In the genomic region with DNA sequence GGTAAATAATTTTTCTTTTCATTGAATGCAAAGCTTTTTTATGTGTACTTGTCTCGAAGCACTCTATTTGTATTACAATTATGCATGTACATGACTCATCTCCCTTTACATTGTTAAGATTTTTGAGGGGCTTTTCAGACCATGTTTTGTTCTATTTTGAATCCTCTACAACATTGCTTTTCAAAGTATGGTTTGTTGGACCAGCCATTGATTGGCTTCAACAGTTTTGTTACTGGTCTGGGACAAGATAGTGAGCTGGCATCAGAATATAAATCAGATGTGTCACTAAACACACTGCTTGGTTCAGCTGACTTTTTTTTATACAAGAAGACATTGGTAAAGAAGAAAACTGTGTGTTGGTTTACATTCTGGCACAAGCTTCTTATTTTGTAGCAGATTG, we compare ENCODE assay signal across 26 cellular contexts.
DNase-seq lines count a peak whose midpoint lies in the region; ATAC-seq, FAIRE-seq and TF ChIP-seq lines count a peak whose summit lies in the region.
"Had no signal": no experiment of that assay in that cellular context is flagged by ENCODE, and none has a peak within 500 bp of the region (broad histone marks: within the 10 kb centered on the region; RNA-seq: fewer than 3 reads in every experiment).

No MANE protein-coding gene starts in this region.

- H3K27ac Mint-ChIP-seq in astrocyte (ENCODE audit: unreplicated experiment), result no peak overlapping the region
- H3K27ac Mint-ChIP-seq: CD4-positive, CD25-positive, alpha-beta regulatory T cell; nephron; stimulated activated memory B cell treated with anti-CD40 and anti-IgM and Interleukin-4, amounts not matched to agents 10 μg/mL and 1 μg/mL and 100 μg/mL, for 72 hours; T-helper 1 cell treated with Interleukin-12 subunit alpha and Interleukin-12 subunit beta and Interleukin-4 antibody, amounts not matched to agents 30 μg/mL and 1 μg/mL, for 36 hours had no signal

- no peaks in the 10 kb centered on the region for H3K27me3 ChIP-seq in AG04450 (ENCODE audit: control insufficient read depth, insufficient read depth, low read length)
- H3K27me3 ChIP-seq in HUES6 (ENCODE audit: control insufficient read depth, insufficient read depth, low read length), result no peaks in the 10 kb centered on the region
- H3K27me3 ChIP-seq in astrocyte (ENCODE audit: insufficient read depth, low read length), result no peaks in the 10 kb centered on the region
- H3K27me3 ChIP-seq in heart right ventricle, result no peaks in the 10 kb centered on the region
- H3K27me3 ChIP-seq: vagina had no signal

- no peaks in the 10 kb centered on the region for H3K9me3 Mint-ChIP-seq in astrocyte (ENCODE audit: unreplicated experiment)
- H3K9me3 Mint-ChIP-seq: CD4-positive, CD25-positive, alpha-beta regulatory T cell; nephron; stimulated activated memory B cell treated with anti-CD40 and anti-IgM and Interleukin-4, amounts not matched to agents 10 μg/mL and 1 μg/mL and 100 μg/mL, for 72 hours; T-helper 1 cell treated with Interleukin-12 subunit alpha and Interleukin-12 subunit beta and Interleukin-4 antibody, amounts not matched to agents 30 μg/mL and 1 μg/mL, for 36 hours had no signal

- DNase-seq in AG04450 (ENCODE audit: low read depth, low spot score) (peak; percentile 4), astrocyte (ENCODE audit: low read depth) (peak; percentile 57), lung microvascular endothelial cell (ENCODE audit: low read depth in 2 of 2) (peak; percentile 23 to 54), Right ventricle myocardium inferior (ENCODE audit: missing footprints) (no peak), heart right ventricle (no peak)
- DNase-seq in effector CD4-positive, alpha-beta T cell, result no peak
- DNase-seq: activated CD4-positive, alpha-beta T cell treated with anti-CD3 and anti-CD28 coated beads, Interleukin-2, amount 50 U/mL, for 4 hours; activated effector memory CD4-positive, alpha-beta T cell treated with anti-CD3 and anti-CD28 coated beads, Interleukin-2, amount 50 U/mL, for 16 hours; caudate nucleus; CD4-positive, CD25-positive, alpha-beta regulatory T cell; DMS 273 treated with DMSO at 0.1 percent for 48 hours; GOT3; left colon; midbrain; NCI-H1105 treated with DMSO at 0.1 percent for 48 hours; NCI-H2171 treated with DMSO at 0.1 percent for 48 hours; NCI-H69; stimulated activated CD4-positive, alpha-beta T cell treated with anti-CD3 and anti-CD28 coated beads, Interleukin-1b, Interleukin-23, amount 100 ng/mL, for 48 hours had no signal

- peaks cover 5% of the 10 kb centered on the region for H3K4me1 Mint-ChIP-seq in astrocyte (ENCODE audit: low read depth, unreplicated experiment)
- H3K4me1 Mint-ChIP-seq: nephron; stimulated activated memory B cell treated with anti-CD40 and anti-IgM and Interleukin-4, amounts not matched to agents 10 μg/mL and 1 μg/mL and 100 μg/mL, for 72 hours had no signal

- CTCF ChIA-PET in AG04450 (lab: Charles Lee), result interaction anchor here (0.8 to 2.1 kb wide), 3 partner anchors 15 to 211 kb away, joined by 3 to 20 read pairs (median 3); no protein-coding TSS in a partner anchor

- no peaks in the 10 kb centered on the region for H3K9me3 ChIP-seq in AG04450 (ENCODE audit: control insufficient read depth, insufficient read depth, low read length)
- H3K9me3 ChIP-seq in HUES6 (ENCODE audit: control insufficient read depth, insufficient read depth, low read depth, low read length), result no peaks in the 10 kb centered on the region
- H3K9me3 ChIP-seq in astrocyte (ENCODE audit: insufficient read depth, low read depth, low read length), result no peaks in the 10 kb centered on the region
- H3K9me3 ChIP-seq in heart right ventricle, result no peaks in the 10 kb centered on the region
- H3K9me3 ChIP-seq: vagina had no signal

- peak; percentile 59 for FAIRE-seq in astrocyte (lab: Jason Lieb, UNC)
- FAIRE-seq: GM12891, GM19239 had no signal

- intact Hi-C loops in Right ventricle myocardium inferior (cut with DNase I), result no loop called here
- intact Hi-C loops in heart right ventricle (cut with DNase I), result no loop called here

- H3K4me3 Mint-ChIP-seq in astrocyte (ENCODE audit: unreplicated experiment), result no peak overlapping the region
- H3K4me3 Mint-ChIP-seq: CD4-positive, CD25-positive, alpha-beta regulatory T cell; nephron; stimulated activated memory B cell treated with anti-CD40 and anti-IgM and Interleukin-4, amounts not matched to agents 10 μg/mL and 1 μg/mL and 100 μg/mL, for 72 hours; T-helper 1 cell treated with Interleukin-12 subunit alpha and Interleukin-12 subunit beta and Interleukin-4 antibody, amounts not matched to agents 30 μg/mL and 1 μg/mL, for 36 hours had no signal

- H3K36me3 ChIP-seq in HUES6 (ENCODE audit: control insufficient read depth, insufficient read depth, low read length) (0 out of 2 replicates have a peak, but pooled peaks cover 3% of the 10 kb centered on the region), astrocyte (ENCODE audit: insufficient read depth, low read length) (peaks cover 2% of the 10 kb centered on the region), heart right ventricle (peaks cover 0 to 92% (median 41%) of the 10 kb centered on the region in 9 donors)

- WGBS in heart right ventricle, 2 donors, result 97 to 100% methylated on average over 1 of the region's 1 CpG

- no peak for ATAC-seq in Right ventricle myocardium inferior
- ATAC-seq in HG03460 (IDR thresholded peaks at IDR 0.05; ENCODE audit: unreplicated experiment), result no peak
- no peak for ATAC-seq in heart right ventricle
- ATAC-seq: left colon; stimulated activated memory B cell treated with anti-CD40 and anti-IgM and Interleukin-4, amounts not matched to agents 10 μg/mL and 1 μg/mL and 100 μg/mL, for 72 hours had no signal

- H3K79me2 ChIP-seq in astrocyte (ENCODE audit: insufficient read depth, low read length), result no peaks in the 10 kb centered on the region

- H3K4me3 ChIP-seq in AG04450 (ENCODE audit: low read depth, low read length) (no peak overlapping the region), HUES6 (ENCODE audit: low read depth, low read length) (no peak overlapping the region), astrocyte (ENCODE audit: insufficient read depth, low read depth, low read length) (no peak overlapping the region), heart right ventricle (no peak overlapping the region)
- H3K4me3 ChIP-seq: vagina had no signal

- H3K4me1 ChIP-seq in HUES6 (ENCODE audit: control insufficient read depth, insufficient read depth, low read length), result peaks cover 8% of the 10 kb centered on the region; the same call in 1 of the 2 replicates
- H3K4me1 ChIP-seq in astrocyte (ENCODE audit: insufficient read depth, low read length), result peaks cover 7% of the 10 kb centered on the region
- H3K4me1 ChIP-seq in heart right ventricle, result no peaks in the 10 kb centered on the region
- H3K4me1 ChIP-seq: vagina had no signal

- POLR2A ChIA-PET in AG04450 (lab: Yijun Ruan, JAX), result no interaction called here

- peak overlapping the region; percentile 30 for H3K4me2 ChIP-seq in astrocyte (ENCODE audit: low read length)

- no peak overlapping the region for H2AFZ ChIP-seq in astrocyte (ENCODE audit: low read depth, low read length)

- no peaks in the 10 kb centered on the region for H3K27me3 Mint-ChIP-seq in astrocyte (ENCODE audit: low read depth, unreplicated experiment)
- H3K27me3 Mint-ChIP-seq: CD4-positive, CD25-positive, alpha-beta regulatory T cell; stimulated activated memory B cell treated with anti-CD40 and anti-IgM and Interleukin-4, amounts not matched to agents 10 μg/mL and 1 μg/mL and 100 μg/mL, for 72 hours had no signal

- H3K27ac ChIP-seq in AG04450 (ENCODE audit: low read depth, low read length) (no peak overlapping the region), HUES6 (ENCODE audit: low read depth, low read length) (0 out of 2 replicates have a peak overlapping the region, but pooled peaks have one; percentile 62), astrocyte (ENCODE audit: low read depth, low read length) (peak overlapping the region; percentile 45), heart right ventricle (no peak overlapping the region)
- H3K27ac ChIP-seq: vagina had no signal

- TF ChIP-seq CTCF in AG04450 (IDR thresholded peaks at IDR 0.05; ENCODE audit: low read depth, low read length), result no peak
- no peak for TF ChIP-seq CTCF in astrocyte (IDR thresholded peaks at IDR 0.05; ENCODE audit: insufficient read depth, low read depth, low read length)
- TF ChIP-seq CTCF in heart right ventricle (IDR thresholded peaks at IDR 0.05), result no peak

- H3K9ac ChIP-seq in HUES6 (ENCODE audit: low read length), result no peak overlapping the region
- H3K9ac ChIP-seq in astrocyte (ENCODE audit: low read length), result no peak overlapping the region

- no peaks in the 10 kb centered on the region for H4K20me1 ChIP-seq in astrocyte (ENCODE audit: insufficient read depth, low read length)

- H3K36me3 Mint-ChIP-seq in astrocyte (ENCODE audit: low read depth, unreplicated experiment), result peaks cover 1% of the 10 kb centered on the region

Comparison
In these comparisons a context has a peak if more than half of its experiments do, and no peak if none do; other contexts are left out.
1. DNase-seq: peak in AG04450 (single experiment), astrocyte (single experiment) and lung microvascular endothelial cell (2 of 2); none in Right ventricle myocardium inferior (single experiment), heart right ventricle (0 of 2) and effector CD4-positive, alpha-beta T cell (single experiment).
2. H3K27ac ChIP-seq: peak in HUES6 (single experiment) and astrocyte (single experiment); none in AG04450 (single experiment) and heart right ventricle (0 of 10).